ENCODE assay signal across 16 cellular contexts in the genomic region with DNA sequence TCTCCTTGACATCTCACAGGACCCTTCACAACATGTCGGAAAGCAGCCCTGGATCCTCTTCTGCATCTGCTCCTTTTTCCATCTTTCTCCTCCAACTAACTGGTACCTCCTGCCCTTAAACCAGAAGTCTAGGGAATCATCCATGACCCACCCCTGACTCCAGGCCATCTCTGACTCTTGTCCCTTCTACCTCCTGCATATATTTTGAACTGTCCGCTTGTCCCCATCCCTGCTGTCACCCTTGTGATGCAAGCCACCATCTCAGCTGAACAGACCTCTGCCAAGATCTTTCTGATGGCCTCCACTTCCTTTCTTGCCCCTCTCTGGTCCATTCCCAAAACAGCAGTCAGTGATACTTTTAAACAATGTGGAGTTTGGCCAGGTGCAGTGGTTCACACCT. TPM values are rescaled to one million over a fixed set of nuclear protein-coding genes. Genes with fewer than 3 reads are reported as not detected.
DNase-seq lines count a peak whose midpoint lies in the region; ATAC-seq and TF ChIP-seq lines count a peak whose summit lies in the region.
"Had no signal": no experiment of that assay in that cellular context is flagged by ENCODE, and none has a peak within 500 bp of the region (broad histone marks: within the 10 kb centered on the region; RNA-seq: fewer than 3 reads in every experiment).

No MANE protein-coding gene starts in this region.

- no peaks in the 10 kb centered on the region for H3K27me3 ChIP-seq in hepatocyte
- H3K27me3 ChIP-seq: BLaER1 treated with 17β-estradiol and CSF1 and Interleukin-3, amounts not matched to agents 10 nM and 100 nM had no signal

- peak; percentile 41 to 52 for ATAC-seq in activated naive CD4-positive, alpha-beta T cell treated with anti-CD3 and anti-CD28 coated beads, Interleukin-2, amount 50 U/mL, for 72 hours
- no peak for ATAC-seq in HG03571 (IDR thresholded peaks at IDR 0.05; ENCODE audit: unreplicated experiment)
- ATAC-seq: GM12878, HCT116 had no signal

- no peaks in the 10 kb centered on the region for H3K4me1 Mint-ChIP-seq in activated naive CD4-positive, alpha-beta T cell treated with anti-CD3 and anti-CD28 coated beads for 36 hours (ENCODE audit: low read depth)
- no peaks in the 10 kb centered on the region for H3K4me1 Mint-ChIP-seq in osteocyte (ENCODE audit: unreplicated experiment)

- no peaks in the 10 kb centered on the region for H3K9me3 ChIP-seq in hepatocyte (ENCODE audit: low read depth)
- H3K9me3 ChIP-seq: BLaER1 treated with 17β-estradiol and CSF1 and Interleukin-3, amounts not matched to agents 10 nM and 100 nM had no signal

- H3K27me3 Mint-ChIP-seq in activated naive CD4-positive, alpha-beta T cell treated with anti-CD3 and anti-CD28 coated beads for 36 hours (ENCODE audit: low read depth), result no peaks in the 10 kb centered on the region
- no peaks in the 10 kb centered on the region for H3K27me3 Mint-ChIP-seq in osteocyte (ENCODE audit: unreplicated experiment)
- H3K27me3 Mint-ChIP-seq: CD4-positive, alpha-beta T cell had no signal

- H3K36me3 ChIP-seq in hepatocyte (replicated peaks; ENCODE audit: insufficient read depth, low read depth), result no peaks in the 10 kb centered on the region
- H3K36me3 ChIP-seq: BLaER1 treated with 17β-estradiol and CSF1 and Interleukin-3, amounts not matched to agents 10 nM and 100 nM had no signal

- no peak overlapping the region for H3K4me2 ChIP-seq in hepatocyte
- H3K4me2 ChIP-seq: BLaER1 treated with 17β-estradiol and CSF1 and Interleukin-3, amounts not matched to agents 10 nM and 100 nM had no signal

- H3K4me1 ChIP-seq in hepatocyte (ENCODE audit: insufficient read depth), result no peaks in the 10 kb centered on the region

- H3K36me3 Mint-ChIP-seq in activated naive CD4-positive, alpha-beta T cell treated with anti-CD3 and anti-CD28 coated beads, Interleukin-2, amount 50 U/mL, for 72 hours, result peaks cover 11% of the 10 kb centered on the region in 2 donors
- H3K36me3 Mint-ChIP-seq in activated naive CD4-positive, alpha-beta T cell treated with anti-CD3 and anti-CD28 coated beads for 36 hours (ENCODE audit: low read depth), result peaks cover 19% of the 10 kb centered on the region
- no peaks in the 10 kb centered on the region for H3K36me3 Mint-ChIP-seq in osteocyte (ENCODE audit: unreplicated experiment)

- intact Hi-C loops in activated naive CD4-positive, alpha-beta T cell treated with anti-CD3 and anti-CD28 coated beads for 36 hours (cut with micrococcal nuclease), result no loop called here

- H3K27ac Mint-ChIP-seq in activated naive CD4-positive, alpha-beta T cell treated with anti-CD3 and anti-CD28 coated beads, Interleukin-2, amount 50 U/mL, for 72 hours, result no peak overlapping the region
- no peak overlapping the region for H3K27ac Mint-ChIP-seq in activated naive CD4-positive, alpha-beta T cell treated with anti-CD3 and anti-CD28 coated beads for 36 hours
- no peak overlapping the region for H3K27ac Mint-ChIP-seq in osteocyte (ENCODE audit: unreplicated experiment)
- H3K27ac Mint-ChIP-seq: CD4-positive, alpha-beta T cell had no signal

- 95% methylated on average over 2 of the region's 2 CpGs for WGBS in hepatocyte (ENCODE audit: low lambda C conversion rate, missing lambda C conversion rate)

- DNase-seq in activated naive CD4-positive, alpha-beta T cell treated with anti-CD3 and anti-CD28 coated beads, Interleukin-2, amount 50 U/mL, for 72 hours (ENCODE audit: low spot score in 2 of 2), result peak in 1 of 2 donors; percentile 30
- no peak for DNase-seq in activated naive CD4-positive, alpha-beta T cell treated with anti-CD3 and anti-CD28 coated beads for 36 hours
- DNase-seq in coronary artery (ENCODE audit: low spot score) (peak; percentile 41), osteocyte (ENCODE audit: extremely low spot score, unreplicated experiment) (peak; percentile 51), hepatocyte (ENCODE audit: low spot score) (no peak), LoVo (ENCODE audit: low spot score) (no peak)
- DNase-seq: ACHN; CD4-positive, alpha-beta T cell; DMS79; GM23248 had no signal

- TF ChIP-seq CTCF in coronary artery (IDR thresholded peaks at IDR 0.05) (no peak), osteocyte (IDR thresholded peaks at IDR 0.05) (no peak), hepatocyte (IDR thresholded peaks at IDR 0.05; ENCODE audit: poor library complexity) (no peak)

- H3K4me3 Mint-ChIP-seq in activated naive CD4-positive, alpha-beta T cell treated with anti-CD3 and anti-CD28 coated beads for 36 hours, result no peak overlapping the region
- H3K4me3 Mint-ChIP-seq in osteocyte (ENCODE audit: unreplicated experiment), result no peak overlapping the region
- H3K4me3 Mint-ChIP-seq: CD4-positive, alpha-beta T cell had no signal

- CTCF ChIA-PET in activated naive CD4-positive, alpha-beta T cell treated with anti-CD3 and anti-CD28 coated beads for 36 hours (lab: Charles Lee), result no interaction called here

- no peaks in the 10 kb centered on the region for H3K79me2 ChIP-seq in hepatocyte

- no peaks in the 10 kb centered on the region for H4K20me1 ChIP-seq in hepatocyte (ENCODE audit: insufficient read depth, poor library complexity, severe bottlenecking)
- H4K20me1 ChIP-seq: BLaER1 treated with 17β-estradiol and CSF1 and Interleukin-3, amounts not matched to agents 10 nM and 100 nM had no signal

- H3K27ac ChIP-seq in coronary artery (no peak overlapping the region), hepatocyte (no peak overlapping the region)
- H3K27ac ChIP-seq: BLaER1 treated with 17β-estradiol and CSF1 and Interleukin-3, amounts not matched to agents 10 nM and 100 nM; GM23248 had no signal

- H2AFZ ChIP-seq in hepatocyte, result no peak overlapping the region
- H2AFZ ChIP-seq: GM23248 had no signal

- H3K4me3 ChIP-seq in coronary artery (no peak overlapping the region), hepatocyte (no peak overlapping the region)
- H3K4me3 ChIP-seq: BLaER1 treated with 17β-estradiol and CSF1 and Interleukin-3, amounts not matched to agents 10 nM and 100 nM; GM12878; GM23248 had no signal

- no peaks in the 10 kb centered on the region for H3K9me2 ChIP-seq in hepatocyte (replicated peaks; ENCODE audit: insufficient read depth)

- H3K9me3 Mint-ChIP-seq in activated naive CD4-positive, alpha-beta T cell treated with anti-CD3 and anti-CD28 coated beads, Interleukin-2, amount 50 U/mL, for 72 hours, result no peaks in the 10 kb centered on the region
- no peaks in the 10 kb centered on the region for H3K9me3 Mint-ChIP-seq in activated naive CD4-positive, alpha-beta T cell treated with anti-CD3 and anti-CD28 coated beads for 36 hours
- H3K9me3 Mint-ChIP-seq in osteocyte (ENCODE audit: unreplicated experiment), result no peaks in the 10 kb centered on the region
- H3K9me3 Mint-ChIP-seq: CD4-positive, alpha-beta T cell had no signal

RNA-seq across cellular contexts. Expression of gene RIBC2, which starts 7.0 kb away (rescaled TPM):
- total RNA-seq in activated naive CD4-positive, alpha-beta T cell treated with anti-CD3 and anti-CD28 coated beads, Interleukin-2, amount 50 U/mL, for 72 hours, result 1 to 10 TPM; 6.7 to 9.7 TPM
- 1 to 10 TPM; 6.2 to 6.3 TPM for total RNA-seq in activated naive CD4-positive, alpha-beta T cell treated with anti-CD3 and anti-CD28 coated beads for 36 hours
- total RNA-seq in osteocyte, result 0.56 and 0.68 TPM in 2 replicates
- total RNA-seq in hepatocyte, result 0.48 and 0.50 TPM in 2 replicates
- polyA plus RNA-seq in hepatocyte, result 0.56 and 1.3 TPM in 2 replicates
- total RNA-seq: A172, GM12878 had no signal

RNA-seq across cellular contexts. Expression of gene SMC1B, which starts 7.1 kb away (rescaled TPM):
- total RNA-seq in activated naive CD4-positive, alpha-beta T cell treated with anti-CD3 and anti-CD28 coated beads, Interleukin-2, amount 50 U/mL, for 72 hours, result under 1 TPM; 0.80 to 0.93 TPM
- total RNA-seq in activated naive CD4-positive, alpha-beta T cell treated with anti-CD3 and anti-CD28 coated beads for 36 hours, result 1 to 10 TPM; 1.1 to 1.3 TPM
- total RNA-seq in osteocyte (not detected in 2 replicates), hepatocyte (not detected in 2 replicates)
- 0.10 TPM in 1 of 2 replicates, not detected in the other for polyA plus RNA-seq in hepatocyte
- total RNA-seq: A172; CD4-positive, alpha-beta T cell; G401; GM12878; GM23248 had no signal
- polyA plus RNA-seq: GM12878 had no signal

Comparison
In these comparisons a context has a peak if more than half of its experiments do, and no peak if none do; other contexts are left out.
1. DNase-seq: peak in coronary artery (single experiment) and osteocyte (single experiment); none in activated naive CD4-positive, alpha-beta T cell treated with anti-CD3 and anti-CD28 coated beads for 36 hours (single experiment), hepatocyte (single experiment) and LoVo (single experiment).